In genomic region chr12:49403887-49404517, GRCh38 we compare ENCODE assay signal across 25 cellular contexts. TPM values are rescaled to one million over a fixed set of nuclear protein-coding genes. Genes with fewer than 3 reads are reported as not detected.
DNase-seq lines count a peak whose midpoint lies in the region; ATAC-seq, FAIRE-seq and TF ChIP-seq lines count a peak whose summit lies in the region.
"Had no signal": no experiment of that assay in that cellular context is flagged by ENCODE, and none has a peak within 500 bp of the region (broad histone marks: within the 10 kb centered on the region; RNA-seq: fewer than 3 reads in every experiment).

No MANE protein-coding gene starts in this region.

- BruUV-seq in mammary epithelial cell (replicated peaks; lab: Mats Ljungman, UMichigan) = no TSS peak
- no TSS peak for BruUV-seq in HepG2 (replicated peaks; lab: Mats Ljungman, UMichigan)

- peak overlapping the region; percentile 8 for H3K4me2 ChIP-seq in mammary epithelial cell (ENCODE audit: insufficient read depth, low read depth, low read length)
- H3K4me2 ChIP-seq in HepG2 (ENCODE audit: low read depth, low read length) = no peak overlapping the region
- no peak overlapping the region for H3K4me2 ChIP-seq in hepatocyte
- H3K4me2 ChIP-seq: A549; BLaER1 treated with 17β-estradiol and CSF1 and Interleukin-3, amounts not matched to agents 10 nM and 100 nM had no signal

- no peaks in the 10 kb centered on the region for H3K9me2 ChIP-seq in hepatocyte (replicated peaks; ENCODE audit: insufficient read depth)

- no peak overlapping the region for H2AFZ ChIP-seq in mammary epithelial cell (ENCODE audit: low read depth, low read length)
- H2AFZ ChIP-seq in HepG2 (ENCODE audit: low read length) = no peak overlapping the region
- no peak overlapping the region for H2AFZ ChIP-seq in hepatocyte

- no peaks in the 10 kb centered on the region for H3K27me3 Mint-ChIP-seq in activated CD4-positive, alpha-beta T cell treated with anti-CD3 and anti-CD28 coated beads, Interleukin-2, amount 10 ng/mL, durations not matched to agents 24 days and 14 days
- H3K27me3 Mint-ChIP-seq: stimulated activated naive CD8-positive, alpha-beta T cell treated with anti-CD3 and anti-CD28 coated beads, Interleukin-15, amount 100 ng/mL, for 72 hours had no signal

- H3K9me3 ChIP-seq in mammary epithelial cell (replicated peaks; ENCODE audit: insufficient read depth, low read length) = no peaks in the 10 kb centered on the region
- H3K9me3 ChIP-seq in small intestine (ENCODE audit: control insufficient read depth, low read depth) = no peaks in the 10 kb centered on the region
- no peaks in the 10 kb centered on the region for H3K9me3 ChIP-seq in HepG2 (ENCODE audit: low read length)
- H3K9me3 ChIP-seq in hepatocyte (ENCODE audit: low read depth) = no peaks in the 10 kb centered on the region
- H3K9me3 ChIP-seq: A549; BLaER1 treated with 17β-estradiol and CSF1 and Interleukin-3, amounts not matched to agents 10 nM and 100 nM; HAP-1; SJSA1; upper lobe of right lung had no signal

- H3K79me2 ChIP-seq in mammary epithelial cell (ENCODE audit: insufficient read depth, low read length) (peaks cover 58% of the 10 kb centered on the region), HepG2 (ENCODE audit: insufficient read depth, low read length) (peaks cover 35% of the 10 kb centered on the region), hepatocyte (peaks cover 88% of the 10 kb centered on the region)

- no peak for TF ChIP-seq CTCF in NB4 (IDR thresholded peaks at IDR 0.05; ENCODE audit: low read depth, low read length)
- TF ChIP-seq CTCF in mammary epithelial cell (conservative IDR thresholded peaks at IDR 0.05 in 1 of 2, IDR thresholded peaks at IDR 0.05 in 1 of 2; ENCODE audit: extremely low read depth in 1 of 2, insufficient read depth in 1 of 2, low read depth in 1 of 2, low read length in 2 of 2) = no peak
- no peak for TF ChIP-seq CTCF in HepG2 (CRISPR knock-in tag; IDR thresholded peaks at IDR 0.05)
- TF ChIP-seq CTCF in hepatocyte (IDR thresholded peaks at IDR 0.05; ENCODE audit: poor library complexity) = no peak

- H3K27ac ChIP-seq in mammary epithelial cell (ENCODE audit: insufficient read depth, low read depth, low read length) (no peak overlapping the region), small intestine (ENCODE audit: low read depth in 1 of 2, low read length in 1 of 2) (no peak overlapping the region), HepG2 (ENCODE audit: extremely low read length, insufficient read depth, low read length) (no peak overlapping the region), hepatocyte (no peak overlapping the region)
- H3K27ac ChIP-seq: A549; BLaER1 treated with 17β-estradiol and CSF1 and Interleukin-3, amounts not matched to agents 10 nM and 100 nM; SJSA1; upper lobe of right lung had no signal

- H3K9ac ChIP-seq in mammary epithelial cell (ENCODE audit: insufficient read depth, low read length) (no peak overlapping the region), HepG2 (ENCODE audit: insufficient read depth, low read depth, low read length) (no peak overlapping the region)
- H3K9ac ChIP-seq: BLaER1 treated with 17β-estradiol and CSF1 and Interleukin-3, amounts not matched to agents 10 nM and 100 nM had no signal

- H3K4me3 Mint-ChIP-seq in activated CD4-positive, alpha-beta T cell treated with anti-CD3 and anti-CD28 coated beads, Interleukin-2, amount 10 ng/mL, durations not matched to agents 24 days and 14 days = no peak overlapping the region
- H3K4me3 Mint-ChIP-seq: nephron; stimulated activated naive CD8-positive, alpha-beta T cell treated with anti-CD3 and anti-CD28 coated beads, Interleukin-15, amount 100 ng/mL, for 72 hours had no signal

- intact Hi-C loops in activated CD4-positive, alpha-beta T cell treated with anti-CD3 and anti-CD28 coated beads, Interleukin-2, amount 10 ng/mL, durations not matched to agents 24 days and 14 days (cut with micrococcal nuclease) = no loop called here
- intact Hi-C loops in mammary epithelial cell (cut with micrococcal nuclease) = loop anchor here (5.0 kb wide), 1 partner anchor 37 kb away; the partner anchor contains the start of gene SPATS2
- intact Hi-C loops in HepG2 (cut with micrococcal nuclease; ENCODE audit: unreplicated experiment) = no loop called here

- peak; percentile 57 for DNase-seq in activated CD4-positive, alpha-beta T cell treated with anti-CD3 and anti-CD28 coated beads, Interleukin-2, amount 10 ng/mL, durations not matched to agents 24 days and 14 days
- no peak for DNase-seq in activated CD4-positive, alpha-beta T cell treated with anti-CD3 and anti-CD28 coated beads for 4 hours
- DNase-seq in NB4 (ENCODE audit: low read depth) (peak; percentile 37), mammary epithelial cell (peak; percentile 37), small intestine (peak; percentile 37), HepG2 (ENCODE audit: low spot score) (no peak), hepatocyte (ENCODE audit: low spot score) (no peak)
- DNase-seq in stimulated activated CD4-positive, alpha-beta T cell treated with anti-CD3 and anti-CD28 coated beads, Interleukin-1b, Interleukin-23, amount 100 ng/mL, for 48 hours = no peak
- DNase-seq: activated CD4-positive, CD25-positive, alpha-beta regulatory T cell treated with anti-CD3 and anti-CD28 coated beads, Interleukin-2, amount 50 U/mL, for 72 hours; foreskin melanocyte; mesenchymal stem cell; NCI-H1105 treated with DMSO at 0.1 percent for 48 hours; NCI-H748 treated with DMSO at 0.1 percent for 48 hours; OCI-M1; stimulated activated CD4-positive, alpha-beta T cell treated with anti-CD3 and anti-CD28 coated beads, Interleukin-4, amount 100 ng/mL, for 1 hour; stimulated activated naive CD8-positive, alpha-beta T cell treated with anti-CD3 and anti-CD28 coated beads, Interleukin-15, amount 100 ng/mL, for 72 hours; upper lobe of right lung had no signal

- 60% methylated on average over 5 of the region's 5 CpGs for WGBS in mammary epithelial cell (ENCODE audit: low coverage, missing lambda C conversion rate)
- 13 to 56% (median 35%) methylated on average over 5 of the region's 5 CpGs for WGBS in small intestine, 3 donors
- WGBS in HepG2 (ENCODE audit: low lambda C conversion rate) = 83% methylated on average over 5 of the region's 5 CpGs
- WGBS in hepatocyte (ENCODE audit: low lambda C conversion rate, missing lambda C conversion rate) = 75% methylated on average over 5 of the region's 5 CpGs

- CTCF ChIA-PET in mammary epithelial cell (lab: Charles Lee; ENCODE audit: low non-redundant PET) = interaction anchor here (0.6 kb wide), 1 partner anchor 149 kb away, joined by 3 read pairs; no protein-coding TSS in a partner anchor
- CTCF ChIA-PET in HepG2 (lab: Yijun Ruan, JAX; ENCODE audit: low intra/inter-chr PET ratio, low total read pairs) = no interaction called here

- H3K4me3 ChIP-seq in NB4 (ENCODE audit: low read depth, low read length) = no peak overlapping the region
- no peak overlapping the region for H3K4me3 ChIP-seq in mammary epithelial cell (replicated peaks in 1 of 3; ENCODE audit: insufficient read depth in 1 of 3, low read depth in 2 of 3, low read length in 3 of 3)
- no peak overlapping the region for H3K4me3 ChIP-seq in small intestine (ENCODE audit: low read depth in 1 of 2, low read length in 2 of 2)
- no peak overlapping the region for H3K4me3 ChIP-seq in HepG2 (replicated peaks in 1 of 3; ENCODE audit: insufficient read depth in 1 of 3, low read depth in 2 of 3, low read length in 3 of 3)
- H3K4me3 ChIP-seq in hepatocyte = no peak overlapping the region
- H3K4me3 ChIP-seq: A549; BLaER1 treated with 17β-estradiol and CSF1 and Interleukin-3, amounts not matched to agents 10 nM and 100 nM; HAP-1; SJSA1; upper lobe of right lung had no signal

- no peak for FAIRE-seq in small intestine (lab: Jason Lieb, UNC)
- FAIRE-seq in HepG2 (lab: Jason Lieb, UNC) = no peak
- FAIRE-seq: A549, GM12892 had no signal

- no peaks in the 10 kb centered on the region for H3K9me3 Mint-ChIP-seq in activated CD4-positive, alpha-beta T cell treated with anti-CD3 and anti-CD28 coated beads, Interleukin-2, amount 10 ng/mL, durations not matched to agents 24 days and 14 days
- H3K9me3 Mint-ChIP-seq: activated T-helper 2 cell treated with anti-CD3 and anti-CD28 coated beads, Interferon-gamma antibody, Interleukin-2, Interleukin-4, amounts not matched to agents 10 μg/mL and 5 μg/mL and 100 μg/mL, durations not matched to agents 14 hours and 24 hours and 36 hours; nephron; stimulated activated naive CD8-positive, alpha-beta T cell treated with anti-CD3 and anti-CD28 coated beads, Interleukin-15, amount 100 ng/mL, for 72 hours had no signal

- dilution Hi-C loops in mammary epithelial cell (cut with HindIII; ENCODE audit: low sequenced_read_pairs) = no loop called here

- no peak for TF ChIP-seq RAD21 in HepG2 (CRISPR knock-in tag; IDR thresholded peaks at IDR 0.05)

- in situ Hi-C loops in mammary epithelial cell (cut with MboI; ENCODE audit: low sequenced_read_pairs in 2 of 2) = no loop called here
- in situ Hi-C loops in HepG2 (cut with HindIII; ENCODE audit: extremely low pct_ligation_motif_present, low pct_unique_long_range_greater_than_20kb) = no loop called here

- H4K20me1 ChIP-seq in mammary epithelial cell (ENCODE audit: insufficient read depth, low read length) = no peaks in the 10 kb centered on the region
- no peaks in the 10 kb centered on the region for H4K20me1 ChIP-seq in HepG2 (ENCODE audit: insufficient read depth, low read length)
- H4K20me1 ChIP-seq in hepatocyte (ENCODE audit: insufficient read depth, poor library complexity, severe bottlenecking) = peaks cover 7% of the 10 kb centered on the region

- peaks cover 5% of the 10 kb centered on the region for H3K4me1 ChIP-seq in mammary epithelial cell (ENCODE audit: insufficient read depth, low read length)
- H3K4me1 ChIP-seq in small intestine (ENCODE audit: control insufficient read depth in 2 of 2, insufficient read depth in 1 of 2, low read depth in 1 of 2, low read length in 1 of 2) = peaks cover 0 to 2% of the 10 kb centered on the region in 2 donors
- peaks cover 49% of the 10 kb centered on the region for H3K4me1 ChIP-seq in HepG2 (ENCODE audit: insufficient read depth, low read length)
- peaks cover 6% of the 10 kb centered on the region for H3K4me1 ChIP-seq in hepatocyte (ENCODE audit: insufficient read depth)
- H3K4me1 ChIP-seq: upper lobe of right lung had no signal

- H3K27me3 ChIP-seq in mammary epithelial cell (ENCODE audit: insufficient read depth, low read length) (no peaks in the 10 kb centered on the region), small intestine (ENCODE audit: control insufficient read depth in 2 of 2, insufficient read depth in 2 of 2, low read length in 2 of 2) (no peaks in the 10 kb centered on the region), HepG2 (ENCODE audit: control insufficient read depth in 1 of 2, insufficient read depth in 2 of 2, low read length in 2 of 2) (no peaks in the 10 kb centered on the region), hepatocyte (no peaks in the 10 kb centered on the region)
- H3K27me3 ChIP-seq: BLaER1 treated with 17β-estradiol and CSF1 and Interleukin-3, amounts not matched to agents 10 nM and 100 nM; SJSA1; upper lobe of right lung had no signal

- peaks cover 8% of the 10 kb centered on the region for H3K4me1 Mint-ChIP-seq in activated CD4-positive, alpha-beta T cell treated with anti-CD3 and anti-CD28 coated beads, Interleukin-2, amount 10 ng/mL, durations not matched to agents 24 days and 14 days
- H3K4me1 Mint-ChIP-seq: stimulated activated naive CD8-positive, alpha-beta T cell treated with anti-CD3 and anti-CD28 coated beads, Interleukin-15, amount 100 ng/mL, for 72 hours had no signal

- TF ChIP-seq EP300 in HepG2 (IDR thresholded peaks at IDR 0.05; ENCODE audit: low read depth in 2 of 2, low read length in 2 of 2) = no peak
- no peak for TF ChIP-seq EP300 in HepG2 (CRISPR knock-in tag; IDR thresholded peaks at IDR 0.05; ENCODE audit: borderline replicate concordance)

- H3K36me3 ChIP-seq in mammary epithelial cell (ENCODE audit: insufficient read depth, low read length) = no peaks in the 10 kb centered on the region
- H3K36me3 ChIP-seq in small intestine (ENCODE audit: control insufficient read depth in 2 of 2, insufficient read depth in 2 of 2, low read length in 2 of 2) = no peaks in the 10 kb centered on the region
- peaks cover 1 to 2% of the 10 kb centered on the region in 2 experiments; a peak in 1 of 5 replicates for H3K36me3 ChIP-seq in HepG2 (replicated peaks in 1 of 2; ENCODE audit: control insufficient read depth in 1 of 2, insufficient read depth in 2 of 2, low read length in 2 of 2)
- H3K36me3 ChIP-seq in hepatocyte (replicated peaks; ENCODE audit: insufficient read depth, low read depth) = no peaks in the 10 kb centered on the region
- H3K36me3 ChIP-seq: HAP-1, upper lobe of right lung had no signal

- no peak overlapping the region for H3K27ac Mint-ChIP-seq in activated CD4-positive, alpha-beta T cell treated with anti-CD3 and anti-CD28 coated beads, Interleukin-2, amount 10 ng/mL, durations not matched to agents 24 days and 14 days
- H3K27ac Mint-ChIP-seq: activated T-helper 2 cell treated with anti-CD3 and anti-CD28 coated beads, Interferon-gamma antibody, Interleukin-2, Interleukin-4, amounts not matched to agents 10 μg/mL and 5 μg/mL and 100 μg/mL, durations not matched to agents 14 hours and 24 hours and 36 hours; nephron; stimulated activated naive CD8-positive, alpha-beta T cell treated with anti-CD3 and anti-CD28 coated beads, Interleukin-15, amount 100 ng/mL, for 72 hours had no signal

- no peak for TF ChIP-seq POLR2A in NB4 (IDR thresholded peaks at IDR 0.05; ENCODE audit: extremely low read depth, insufficient read length)
- no peak for TF ChIP-seq POLR2A in HepG2 (IDR thresholded peaks at IDR 0.05; ENCODE audit: insufficient read depth in 1 of 2, low read depth in 2 of 2, low read length in 2 of 2)

- POLR2A ChIA-PET in HepG2 (lab: Yijun Ruan, JAX) = interaction anchor here (0.6 kb wide), 1 partner anchor 17 kb away, joined by 3 read pairs; no protein-coding TSS in a partner anchor

- no peak for ATAC-seq in HepG2
- ATAC-seq: A549; stimulated activated naive CD8-positive, alpha-beta T cell treated with anti-CD3 and anti-CD28 coated beads, Interleukin-15, amount 100 ng/mL, for 72 hours; upper lobe of right lung had no signal

- no peaks in the 10 kb centered on the region for H3K36me3 Mint-ChIP-seq in activated CD4-positive, alpha-beta T cell treated with anti-CD3 and anti-CD28 coated beads, Interleukin-2, amount 10 ng/mL, durations not matched to agents 24 days and 14 days (ENCODE audit: low read depth)

RNA-seq across cellular contexts. Expression of gene SPATS2, which starts 36.7 kb away (rescaled TPM):
- total RNA-seq in activated CD4-positive, alpha-beta T cell treated with anti-CD3 and anti-CD28 coated beads, Interleukin-2, amount 10 ng/mL, durations not matched to agents 24 days and 14 days = 14.5 and 16.2 TPM in 2 replicates
- total RNA-seq in mammary epithelial cell = 10 to 100 TPM; 22.3 to 51.2 TPM
- 35.2 TPM for polyA plus RNA-seq in mammary epithelial cell
- polyA minus RNA-seq in mammary epithelial cell = 88.5 TPM
- 10 to 100 TPM; 11.9 to 14.4 (median 14.3) TPM for polyA plus RNA-seq in small intestine
- total RNA-seq in HepG2 (2016; rRNA removed; fragmentation: Illumina TruSeq; extraction: Trizol) = 19.3 and 27.2 TPM in 2 replicates
- total RNA-seq in HepG2 (2016; cell fraction: cytosol; rRNA removed; fragmentation: Illumina TruSeq; extraction: Trizol; ENCODE audit: low read depth) = 20.9 and 21.2 TPM in 2 replicates
- 19.2 and 23.0 TPM in 2 replicates for total RNA-seq in HepG2 (2016; cell fraction: insoluble cytoplasmic fraction; rRNA removed; fragmentation: Illumina TruSeq; extraction: Trizol)
- 22.6 and 23.1 TPM in 2 replicates for total RNA-seq in HepG2 (2016; cell fraction: membrane; rRNA removed; fragmentation: Illumina TruSeq; extraction: Trizol)
- 16.9 and 19.5 TPM in 2 replicates for total RNA-seq in HepG2 (2016; cell fraction: nucleus; rRNA removed; fragmentation: Illumina TruSeq; extraction: Trizol)
- 24.9 and 28.1 TPM in 2 replicates for polyA plus RNA-seq in HepG2 (2011; rRNA removed)
- 16.7 and 21.9 TPM in 2 replicates for polyA plus RNA-seq in HepG2 (2011; cell fraction: cytosol; rRNA removed)
- polyA plus RNA-seq in HepG2 (2011; cell fraction: nucleus; rRNA removed) = 15.8 and 19.7 TPM in 2 replicates
- 13.4 and 17.4 TPM in 2 replicates for polyA plus RNA-seq in HepG2 (2012)
- polyA plus RNA-seq in HepG2 (2016; cell fraction: cytosol; fragmentation: Illumina TruSeq; extraction: Trizol; ENCODE audit: low read depth) = 5.2 and 7.9 TPM in 2 replicates
- polyA plus RNA-seq in HepG2 (2016; cell fraction: insoluble cytoplasmic fraction; fragmentation: Illumina TruSeq; extraction: Trizol; ENCODE audit: low read depth) = 30.6 and 32.3 TPM in 2 replicates
- 16.0 and 17.8 TPM in 2 replicates for polyA plus RNA-seq in HepG2 (2016; cell fraction: membrane; fragmentation: Illumina TruSeq; extraction: Trizol; ENCODE audit: low read depth)
- 32.3 and 37.2 TPM in 2 replicates for polyA plus RNA-seq in HepG2 (2016; cell fraction: nucleus; fragmentation: Illumina TruSeq; extraction: Trizol; ENCODE audit: insufficient read depth, low read depth)
- 36.5 and 107 TPM in 2 replicates for polyA minus RNA-seq in HepG2 (2011; rRNA and poly(A)+ RNA removed; ENCODE audit: low replicate concordance)
- polyA minus RNA-seq in HepG2 (2011; cell fraction: cytosol; rRNA and poly(A)+ RNA removed) = 22.7 and 27.1 TPM in 2 replicates
- polyA minus RNA-seq in HepG2 (2011; cell fraction: nucleus; rRNA and poly(A)+ RNA removed) = 41.5 and 48.9 TPM in 2 replicates
- 24.9 and 26.5 TPM in 2 replicates for total RNA-seq in hepatocyte
- 36.8 and 39.8 TPM in 2 replicates for polyA plus RNA-seq in hepatocyte

RNA-seq across cellular contexts. Expression of gene DNAJC22, which starts 57.3 kb away (rescaled TPM):
- total RNA-seq in activated CD4-positive, alpha-beta T cell treated with anti-CD3 and anti-CD28 coated beads, Interleukin-2, amount 10 ng/mL, durations not matched to agents 24 days and 14 days = not detected in 2 replicates
- total RNA-seq in mammary epithelial cell (under 1 TPM; 0.14 to 0.17 TPM), HepG2 (2016; rRNA removed; fragmentation: Illumina TruSeq; extraction: Trizol) (23.0 and 31.7 TPM in 2 replicates), hepatocyte (28.3 and 30.7 TPM in 2 replicates)
- polyA plus RNA-seq in mammary epithelial cell (0.03 TPM), small intestine (10 to 100 TPM; 14.9 to 25.3 (median 16.3) TPM), HepG2 (2011; rRNA removed) (25.2 and 25.3 TPM in 2 replicates), hepatocyte (16.1 and 17.8 TPM in 2 replicates)
- polyA minus RNA-seq in mammary epithelial cell = not detected
- total RNA-seq in HepG2 (2016; cell fraction: cytosol; rRNA removed; fragmentation: Illumina TruSeq; extraction: Trizol; ENCODE audit: low read depth) = 8.6 and 10.6 TPM in 2 replicates
- 28.2 and 31.3 TPM in 2 replicates for total RNA-seq in HepG2 (2016; cell fraction: insoluble cytoplasmic fraction; rRNA removed; fragmentation: Illumina TruSeq; extraction: Trizol)
- 31.0 and 32.2 TPM in 2 replicates for total RNA-seq in HepG2 (2016; cell fraction: membrane; rRNA removed; fragmentation: Illumina TruSeq; extraction: Trizol)
- 18.7 and 28.7 TPM in 2 replicates for total RNA-seq in HepG2 (2016; cell fraction: nucleus; rRNA removed; fragmentation: Illumina TruSeq; extraction: Trizol)
- polyA plus RNA-seq in HepG2 (2011; cell fraction: cytosol; rRNA removed) = 21.8 and 23.4 TPM in 2 replicates
- 17.7 and 19.2 TPM in 2 replicates for polyA plus RNA-seq in HepG2 (2011; cell fraction: nucleus; rRNA removed)
- 12.3 and 19.2 TPM in 2 replicates for polyA plus RNA-seq in HepG2 (2012)
- 8.0 and 8.6 TPM in 2 replicates for polyA plus RNA-seq in HepG2 (2016; cell fraction: cytosol; fragmentation: Illumina TruSeq; extraction: Trizol; ENCODE audit: low read depth)
- 23.5 TPM in 2 replicates for polyA plus RNA-seq in HepG2 (2016; cell fraction: insoluble cytoplasmic fraction; fragmentation: Illumina TruSeq; extraction: Trizol; ENCODE audit: low read depth)
- polyA plus RNA-seq in HepG2 (2016; cell fraction: membrane; fragmentation: Illumina TruSeq; extraction: Trizol; ENCODE audit: low read depth) = 19.8 and 20.5 TPM in 2 replicates
- 33.4 and 37.4 TPM in 2 replicates for polyA plus RNA-seq in HepG2 (2016; cell fraction: nucleus; fragmentation: Illumina TruSeq; extraction: Trizol; ENCODE audit: insufficient read depth, low read depth)
- polyA minus RNA-seq in HepG2 (2011; rRNA and poly(A)+ RNA removed; ENCODE audit: low replicate concordance) = 5.2 and 42.6 TPM in 2 replicates
- 11.0 and 11.7 TPM in 2 replicates for polyA minus RNA-seq in HepG2 (2011; cell fraction: cytosol; rRNA and poly(A)+ RNA removed)
- polyA minus RNA-seq in HepG2 (2011; cell fraction: nucleus; rRNA and poly(A)+ RNA removed) = 13.9 and 17.5 TPM in 2 replicates
- total RNA-seq: skeletal muscle tissue had no signal

Comparison
In these comparisons a context has a peak if more than half of its experiments do, and no peak if none do; other contexts are left out.
1. DNase-seq: peak in activated CD4-positive, alpha-beta T cell treated with anti-CD3 and anti-CD28 coated beads, Interleukin-2, amount 10 ng/mL, durations not matched to agents 24 days and 14 days (single experiment), NB4 (single experiment), mammary epithelial cell (single experiment) and small intestine (single experiment); none in activated CD4-positive, alpha-beta T cell treated with anti-CD3 and anti-CD28 coated beads for 4 hours (0 of 2), stimulated activated CD4-positive, alpha-beta T cell treated with anti-CD3 and anti-CD28 coated beads, Interleukin-1b, Interleukin-23, amount 100 ng/mL, for 48 hours (single experiment), HepG2 (single experiment) and hepatocyte (single experiment).